Comparison of ENCODE assay signal across 1 cellular context in genomic region chr21:46557919-46558392, GRCh38.
TF ChIP-seq lines count a peak whose summit lies in the region.

No MANE protein-coding gene starts in this region.

TF ChIP-seq in K562, 482 proteins besides CTCF, POLR2A, EP300 and RAD21:
- TF ChIP-seq POLR2G (IDR thresholded peaks at IDR 0.05; ENCODE audit: low read depth, low read length), result 0 out of 2 replicates have a peak, but pooled peaks have one; percentile 9
- no peak for TF ChIP-seq PRMT5 (CRISPR knock-in tag; IDR thresholded peaks at IDR 0.05)
